ENCODE assay signal across 30 cellular contexts in the genomic region with DNA sequence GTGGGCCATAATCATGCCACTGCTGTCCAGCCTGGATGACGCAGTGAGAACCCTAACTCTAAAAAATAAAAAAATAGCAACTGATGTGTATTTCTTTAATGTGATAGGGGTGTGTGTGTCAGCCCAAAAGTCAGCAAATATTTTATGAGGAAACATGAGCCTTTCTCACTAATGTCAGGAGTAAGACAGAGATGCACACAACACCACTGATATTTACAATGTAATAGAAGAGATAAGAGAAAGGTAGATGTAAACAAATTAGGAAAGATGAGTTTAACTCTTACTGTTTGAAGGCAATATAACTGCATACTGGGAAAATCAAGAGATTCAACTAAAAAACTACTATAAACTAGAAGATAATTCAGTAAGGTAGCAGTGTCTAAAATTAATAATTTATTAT.
"Had no signal": no experiment of that assay in that cellular context is flagged by ENCODE, and none has a peak within 500 bp of the region (broad histone marks: within the 10 kb centered on the region; RNA-seq: fewer than 3 reads in every experiment).

No MANE protein-coding gene starts in this region.

- ATAC-seq: activated CD4-positive, alpha-beta T cell treated with anti-CD3 and anti-CD28 coated beads for 36 hours; activated CD4-positive, CD25-positive, alpha-beta regulatory T cell treated with anti-CD3 and anti-CD28 coated beads, Interleukin-2, amount 50 U/mL, for 24 hours; activated CD8-positive, alpha-beta memory T cell treated with anti-CD3 and anti-CD28 coated beads, Interleukin-2, amount 10 ng/mL, durations not matched to agents 7 days and 5 days; activated CD8-positive, alpha-beta T cell treated with anti-CD3 and anti-CD28 coated beads, Interleukin-2, amount 10 ng/mL, durations not matched to agents 7 days and 5 days; activated naive CD8-positive, alpha-beta T cell treated with anti-CD3 and anti-CD28 coated beads, Interleukin-2, amount 50 U/mL, for 24 hours; WTC11 had no signal

- H3K36me3 ChIP-seq: ascending aorta, cardiac muscle cell, WERI-Rb-1 had no signal

- H3K4me3 ChIP-seq: ascending aorta, cardiac muscle cell had no signal

- H3K27ac ChIP-seq: ascending aorta, cardiac muscle cell, WERI-Rb-1 had no signal

- H3K4me1 ChIP-seq: ascending aorta had no signal

- H3K27me3 ChIP-seq: ascending aorta, cardiac muscle cell had no signal

- DNase-seq: activated CD4-positive, alpha-beta memory T cell treated with anti-CD3 and anti-CD28 coated beads, Interleukin-2, amount 10 ng/mL, durations not matched to agents 7 days and 5 days; activated CD4-positive, alpha-beta T cell treated with anti-CD3 and anti-CD28 coated beads for 1 hour; activated CD4-positive, alpha-beta T cell treated with anti-CD3 and anti-CD28 coated beads for 36 hours; activated CD4-positive, alpha-beta T cell treated with anti-CD3 and anti-CD28 coated beads for 48 hours; activated CD4-positive, alpha-beta T cell treated with anti-CD3 and anti-CD28 coated beads, Interleukin-2, amount 10 ng/mL, durations not matched to agents 7 days and 5 days; activated CD4-positive, alpha-beta T cell treated with anti-CD3 and anti-CD28 coated beads, Interleukin-2, amount 50 U/mL, for 48 hours; activated CD4-positive, CD25-positive, alpha-beta regulatory T cell; activated CD8-positive, alpha-beta memory T cell treated with anti-CD3 and anti-CD28 coated beads for 24 hours; activated CD8-positive, alpha-beta memory T cell treated with anti-CD3 and anti-CD28 coated beads, Interleukin-2, amount 10 ng/mL, durations not matched to agents 7 days and 5 days; activated CD8-positive, alpha-beta memory T cell treated with anti-CD3 and anti-CD28 coated beads, Interleukin-2, amount 50 U/mL, for 48 hours; activated CD8-positive, alpha-beta T cell treated with anti-CD3 and anti-CD28 coated beads, Interleukin-2, amount 10 ng/mL, durations not matched to agents 7 days and 5 days; activated effector memory CD4-positive, alpha-beta T cell treated with Interleukin-2 at 50 U/mL for 16 hours; activated gamma-delta T cell; activated naive CD4-positive, alpha-beta T cell treated with anti-CD3 and anti-CD28 coated beads, Interleukin-2, amount 10 ng/mL, durations not matched to agents 7 days and 5 days; activated naive CD4-positive, alpha-beta T cell treated with Interleukin-2 at 50 U/mL for 16 hours; activated naive CD8-positive, alpha-beta T cell treated with anti-CD3 and anti-CD28 coated beads, Interleukin-2, amount 10 ng/mL, durations not matched to agents 7 days and 5 days; activated naive CD8-positive, alpha-beta T cell treated with anti-CD3 and anti-CD28 coated beads, Interleukin-2, amount 50 U/mL, for 24 hours; activated T-cell treated with anti-CD3 and anti-CD28 coated beads, Interleukin-2, amount 50 U/mL, for 24 hours; activated T-cell treated with anti-CD3 and anti-CD28 coated beads, Interleukin-2, amount 50 U/mL, for 48 hours; amygdala; anterior cingulate cortex; caudate nucleus; cerebellar nuclear complex; T-helper 2 cell; T-helper 9 cell; WERI-Rb-1 had no signal

- H3K9me3 ChIP-seq: ascending aorta had no signal
